5 cellular contexts compared by ENCODE assay signal in the genomic region with DNA sequence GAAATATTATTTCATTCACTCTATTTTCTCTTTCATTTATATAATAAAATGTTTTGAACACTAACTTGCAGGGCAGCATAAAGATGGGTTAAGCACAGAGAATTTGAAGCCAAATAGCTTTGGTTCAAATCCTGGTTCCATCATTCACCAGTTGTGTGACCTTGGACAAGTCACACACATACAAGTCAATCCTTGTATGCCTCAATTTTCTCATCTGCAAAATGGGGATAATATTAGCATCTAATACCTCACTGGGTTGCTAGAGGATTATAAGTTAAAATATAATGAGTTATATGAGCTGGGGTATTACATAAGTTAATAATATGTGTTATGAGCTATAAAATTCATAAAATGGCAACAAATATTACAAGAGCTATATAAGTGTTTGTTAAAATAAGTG.
"Had no signal": no experiment of that assay in that cellular context is flagged by ENCODE, and none has a peak within 500 bp of the region (broad histone marks: within the 10 kb centered on the region; RNA-seq: fewer than 3 reads in every experiment).

No MANE protein-coding gene starts in this region.

- DNase-seq: IMR-90, KBM-7, KG1 had no signal

- H3K27ac ChIP-seq: HL-60 had no signal

- FAIRE-seq: HTR-8/SVneo had no signal
